ENCODE assay signal across 1 cellular context in genomic region chr4:174451897-174452296, GRCh38.
TF ChIP-seq lines count a peak whose summit lies in the region.

No MANE protein-coding gene starts in this region.

TF ChIP-seq in GM23338, 12 proteins besides CTCF, POLR2A, EP300 and RAD21 (continued from another document):
- TF ChIP-seq ZNF462 (CRISPR knock-in tag; IDR thresholded peaks at IDR 0.05): no peak
